ENCODE assay signal across 1 cellular context in genomic region chr4:7052313-7052712, GRCh38.
TF ChIP-seq lines count a peak whose summit lies in the region.

No MANE protein-coding gene starts in this region.

TF ChIP-seq in H1, 55 proteins besides CTCF, POLR2A, EP300 and RAD21:
- TF ChIP-seq EZH2 (IDR thresholded peaks at IDR 0.05; ENCODE audit: low read depth, low read length, severe bottlenecking) (no peak), YY1 (IDR thresholded peaks at IDR 0.05; ENCODE audit: low read depth, low read length) (no peak), BACH1 (IDR thresholded peaks at IDR 0.05; ENCODE audit: low read length) (no peak), CREB1 (IDR thresholded peaks at IDR 0.05) (no peak), HDAC2 (IDR thresholded peaks at IDR 0.05; ENCODE audit: borderline replicate concordance in 1 of 2, low read depth in 2 of 2, low read length in 2 of 2) (no peak), ATF3 (IDR thresholded peaks at IDR 0.05; ENCODE audit: insufficient read depth, low read depth, low read length) (no peak), TBP (IDR thresholded peaks at IDR 0.05; ENCODE audit: low read depth, low read length) (no peak), HDAC6 (IDR thresholded peaks at IDR 0.05; ENCODE audit: low read depth, low read length) (no peak), CHD1 (IDR thresholded peaks at IDR 0.05; ENCODE audit: low read depth, low read length) (no peak), RBBP5 (IDR thresholded peaks at IDR 0.05; ENCODE audit: borderline replicate concordance, low read depth, low read length) (no peak)
TF ChIP-seq in H1: peak in this region for 0.
